14 cellular contexts compared by ENCODE assay signal in genomic region chr10:121448768-121449456, GRCh38.
A peak's percentile ranks its signal among the peaks of the same experiment; 100 is the strongest.
DNase-seq lines count a peak whose midpoint lies in the region; ATAC-seq, FAIRE-seq and TF ChIP-seq lines count a peak whose summit lies in the region.
"Had no signal": no experiment of that assay in that cellular context is flagged by ENCODE, and none has a peak within 500 bp of the region (broad histone marks: within the 10 kb centered on the region; RNA-seq: fewer than 3 reads in every experiment).

No MANE protein-coding gene starts in this region.

- FAIRE-seq in GM18507 (lab: Jason Lieb, UNC), result peak; percentile 94

- H3K4me3 ChIP-seq in ectodermal cell (ENCODE audit: insufficient read depth, low read depth, low read length) (no peak overlapping the region), sigmoid colon (no peak overlapping the region)
- H3K4me3 ChIP-seq: BLaER1, lower lobe of right lung had no signal

- H3K27me3 ChIP-seq in ectodermal cell (ENCODE audit: control insufficient read depth, insufficient read depth, low read length, poor library complexity, severe bottlenecking) (no peaks in the 10 kb centered on the region), sigmoid colon (no peaks in the 10 kb centered on the region)
- H3K27me3 ChIP-seq: BLaER1 had no signal

- H3K27me3 Mint-ChIP-seq in activated CD8-positive, alpha-beta T cell treated with anti-CD3 and anti-CD28 coated beads, Interleukin-2, amount 10 ng/mL, durations not matched to agents 7 days and 5 days (ENCODE audit: low read depth), result no peaks in the 10 kb centered on the region
- H3K27me3 Mint-ChIP-seq: IgD-negative memory B cell had no signal

- no peak for TF ChIP-seq CTCF in sigmoid colon (IDR thresholded peaks at IDR 0.05)

- H3K27ac ChIP-seq in ectodermal cell (ENCODE audit: insufficient read depth, low read depth, low read length, poor library complexity, severe bottlenecking) (peak overlapping the region; percentile 5), sigmoid colon (no peak overlapping the region)
- H3K27ac ChIP-seq: BLaER1, lower lobe of right lung had no signal

- POLR2A ChIA-PET in activated CD8-positive, alpha-beta T cell treated with anti-CD3 and anti-CD28 coated beads, Interleukin-2, amount 10 ng/mL, durations not matched to agents 7 days and 5 days (lab: Charles Lee), result no interaction called here

- TF ChIP-seq EP300 in sigmoid colon (IDR thresholded peaks at IDR 0.05), result no peak

- no peaks in the 10 kb centered on the region for H3K9me3 Mint-ChIP-seq in activated CD8-positive, alpha-beta T cell treated with anti-CD3 and anti-CD28 coated beads, Interleukin-2, amount 10 ng/mL, durations not matched to agents 7 days and 5 days (ENCODE audit: insufficient read depth)

- DNase-seq in GM18507 (ENCODE audit: extremely low spot score, insufficient read length, low read depth), result no peak
- no peak for DNase-seq in NCI-H2029 (lab: John Stamatoyannopoulos, UW)
- DNase-seq in NCI-H1694 treated with DMSO at 0.1 percent for 48 hours (lab: John Stamatoyannopoulos, UW), result no peak
- DNase-seq in sigmoid colon, result no peak
- no peak for DNase-seq in activated CD8-positive, alpha-beta T cell treated with anti-CD3 and anti-CD28 coated beads, Interleukin-2, amount 10 ng/mL, durations not matched to agents 7 days and 5 days
- DNase-seq: lower lobe of right lung, NCI-H524 treated with DMSO at 0.1 percent for 48 hours, SW 1271 had no signal

- peaks cover 19% of the 10 kb centered on the region for H3K4me1 ChIP-seq in ectodermal cell (ENCODE audit: control insufficient read depth, insufficient read depth, low read length)
- peaks cover 0 to 13% (median 0%) of the 10 kb centered on the region in 4 donors for H3K4me1 ChIP-seq in sigmoid colon
- H3K4me1 ChIP-seq: lower lobe of right lung had no signal

- peak; percentile 95 for ATAC-seq in GM21381 (IDR thresholded peaks at IDR 0.05; ENCODE audit: unreplicated experiment)
- peak; percentile 96 for ATAC-seq in HG03045 (IDR thresholded peaks at IDR 0.05; ENCODE audit: unreplicated experiment)
- ATAC-seq in activated CD8-positive, alpha-beta T cell treated with anti-CD3 and anti-CD28 coated beads, Interleukin-2, amount 10 ng/mL, durations not matched to agents 7 days and 5 days, result no peak
- ATAC-seq: lower lobe of right lung had no signal

- intact Hi-C loops in sigmoid colon (cut with DNase I), result loop anchor here (5.0 kb wide), 1 partner anchor 38 kb away; no protein-coding TSS in a partner anchor

- no peak for TF ChIP-seq POLR2A in sigmoid colon (IDR thresholded peaks at IDR 0.05)

- H3K36me3 Mint-ChIP-seq in activated CD8-positive, alpha-beta T cell treated with anti-CD3 and anti-CD28 coated beads, Interleukin-2, amount 10 ng/mL, durations not matched to agents 7 days and 5 days (ENCODE audit: low read depth), result no peaks in the 10 kb centered on the region
- H3K36me3 Mint-ChIP-seq: brain had no signal

- no peak overlapping the region for H3K27ac Mint-ChIP-seq in activated CD8-positive, alpha-beta T cell treated with anti-CD3 and anti-CD28 coated beads, Interleukin-2, amount 10 ng/mL, durations not matched to agents 7 days and 5 days

- CTCF ChIA-PET in activated CD8-positive, alpha-beta T cell treated with anti-CD3 and anti-CD28 coated beads, Interleukin-2, amount 10 ng/mL, durations not matched to agents 7 days and 5 days (lab: Charles Lee), result no interaction called here

- H3K4me3 Mint-ChIP-seq in activated CD8-positive, alpha-beta T cell treated with anti-CD3 and anti-CD28 coated beads, Interleukin-2, amount 10 ng/mL, durations not matched to agents 7 days and 5 days, result no peak overlapping the region
- H3K4me3 Mint-ChIP-seq: brain, IgD-negative memory B cell had no signal

- no peaks in the 10 kb centered on the region for H3K4me1 Mint-ChIP-seq in activated CD8-positive, alpha-beta T cell treated with anti-CD3 and anti-CD28 coated beads, Interleukin-2, amount 10 ng/mL, durations not matched to agents 7 days and 5 days (ENCODE audit: low read depth)
- H3K4me1 Mint-ChIP-seq: IgD-negative memory B cell had no signal

- 92 to 93% methylated on average over 6 of the region's 6 CpGs for WGBS in ectodermal cell, 2 experiments
- WGBS in sigmoid colon, 2 donors, result 18 to 56% methylated on average over 6 of the region's 6 CpGs

- no peaks in the 10 kb centered on the region for H3K36me3 ChIP-seq in ectodermal cell (ENCODE audit: control insufficient read depth, insufficient read depth, low read length)
- H3K36me3 ChIP-seq in sigmoid colon, result no peaks in the 10 kb centered on the region
- H3K36me3 ChIP-seq: BLaER1, lower lobe of right lung had no signal

- H3K9me3 ChIP-seq in ectodermal cell (ENCODE audit: control insufficient read depth, low read length) (no peaks in the 10 kb centered on the region), sigmoid colon (no peaks in the 10 kb centered on the region)
- H3K9me3 ChIP-seq: BLaER1, lower lobe of right lung had no signal
